ENCODE assay signal across 22 cellular contexts in genomic region chr5:153084476-153084875, GRCh38.
DNase-seq lines count a peak whose midpoint lies in the region; TF ChIP-seq lines count a peak whose summit lies in the region.
"Had no signal": no experiment of that assay in that cellular context is flagged by ENCODE, and none has a peak within 500 bp of the region (broad histone marks: within the 10 kb centered on the region; RNA-seq: fewer than 3 reads in every experiment).

No MANE protein-coding gene starts in this region.

- H3K4me1 ChIP-seq in mammary epithelial cell (ENCODE audit: insufficient read depth, low read length) (peaks cover 38% of the 10 kb centered on the region), trophoblast cell (ENCODE audit: control insufficient read depth in 1 of 2, insufficient read depth in 2 of 2, low read length in 2 of 2) (peaks cover 7 to 8% of the 10 kb centered on the region in 2 experiments)
- H3K4me1 ChIP-seq: A549, HAP-1 had no signal

- no peak overlapping the region for H4K91ac ChIP-seq in trophoblast cell (ENCODE audit: low read depth, low read length)

- dilution Hi-C loops in mammary epithelial cell (cut with HindIII; ENCODE audit: low sequenced_read_pairs) = no loop called here

- CTCF ChIA-PET in mammary epithelial cell (lab: Charles Lee; ENCODE audit: low non-redundant PET) = no interaction called here

- H3K4me3 ChIP-seq in mammary epithelial cell (replicated peaks in 1 of 3; ENCODE audit: insufficient read depth in 1 of 3, low read depth in 2 of 3, low read length in 3 of 3) = no peak overlapping the region
- H3K4me3 ChIP-seq in trophoblast cell (ENCODE audit: low read depth, low read length) = no peak overlapping the region
- H3K4me3 ChIP-seq: A549, GM23248, HAP-1 had no signal

- in situ Hi-C loops in mammary epithelial cell (cut with MboI; ENCODE audit: low sequenced_read_pairs in 2 of 2) = no loop called here

- no peak overlapping the region for H2BK5ac ChIP-seq in trophoblast cell (ENCODE audit: low read depth, low read length, poor library complexity)

- H3K27me3 ChIP-seq in mammary epithelial cell (ENCODE audit: insufficient read depth, low read length) = no peaks in the 10 kb centered on the region
- H3K27me3 ChIP-seq in trophoblast cell (ENCODE audit: insufficient read depth, low read length) = no peaks in the 10 kb centered on the region

- H3K9me3 ChIP-seq in mammary epithelial cell (replicated peaks; ENCODE audit: insufficient read depth, low read length) (peaks cover 4% of the 10 kb centered on the region), trophoblast cell (ENCODE audit: insufficient read depth, low read depth, low read length) (no peaks in the 10 kb centered on the region)
- H3K9me3 ChIP-seq: A549, HAP-1 had no signal

- H3K9ac ChIP-seq in mammary epithelial cell (ENCODE audit: insufficient read depth, low read length) (no peak overlapping the region), trophoblast cell (ENCODE audit: low read length) (no peak overlapping the region)
- H3K9ac ChIP-seq: GM23248 had no signal

- no peak overlapping the region for H4K8ac ChIP-seq in trophoblast cell (ENCODE audit: low read depth, low read length)

- no peak overlapping the region for H3K14ac ChIP-seq in trophoblast cell (ENCODE audit: low read length)

- intact Hi-C loops in mammary epithelial cell (cut with micrococcal nuclease) = loop anchor here (5.0 kb wide), 1 partner anchor 92 kb away; no protein-coding TSS in a partner anchor

- no peak overlapping the region for H3K4ac ChIP-seq in trophoblast cell (ENCODE audit: low read depth, low read length)

- no peak overlapping the region for H3K23ac ChIP-seq in trophoblast cell (ENCODE audit: low read length)

- H3K18ac ChIP-seq in trophoblast cell (ENCODE audit: low read length) = no peak overlapping the region

- H2BK120ac ChIP-seq in trophoblast cell (ENCODE audit: insufficient read depth, low read length, poor library complexity) = no peak overlapping the region

- no peak overlapping the region for H2AK5ac ChIP-seq in trophoblast cell (ENCODE audit: low read length)

- no peak overlapping the region for H2BK12ac ChIP-seq in trophoblast cell (ENCODE audit: low read length)

- H2AFZ ChIP-seq in mammary epithelial cell (ENCODE audit: low read depth, low read length) = peak overlapping the region; percentile 34
- no peak overlapping the region for H2AFZ ChIP-seq in trophoblast cell (ENCODE audit: insufficient read depth, low read length, poor library complexity)
- H2AFZ ChIP-seq: GM23248 had no signal

- H3K27ac Mint-ChIP-seq in type B pancreatic cell = no peak overlapping the region
- H3K27ac Mint-ChIP-seq: B cell, CD14-positive monocyte, T-cell had no signal

- TF ChIP-seq CTCF in mammary epithelial cell (conservative IDR thresholded peaks at IDR 0.05 in 1 of 2, IDR thresholded peaks at IDR 0.05 in 1 of 2; ENCODE audit: extremely low read depth in 1 of 2, insufficient read depth in 1 of 2, low read depth in 1 of 2, low read length in 2 of 2) (no peak), type B pancreatic cell (conservative IDR thresholded peaks at IDR 0.05) (no peak)

- peaks cover 5% of the 10 kb centered on the region for H3K9me3 Mint-ChIP-seq in type B pancreatic cell

- H3K27ac ChIP-seq in mammary epithelial cell (ENCODE audit: insufficient read depth, low read depth, low read length) (peak overlapping the region; percentile 73), trophoblast cell (ENCODE audit: low read depth, low read length) (no peak overlapping the region)
- H3K27ac ChIP-seq: A549, GM23248 had no signal

- H3K4me2 ChIP-seq in mammary epithelial cell (ENCODE audit: insufficient read depth, low read depth, low read length) (peak overlapping the region; percentile 70), trophoblast cell (ENCODE audit: low read length) (no peak overlapping the region)
- H3K4me2 ChIP-seq: A549 had no signal

- H3K36me3 ChIP-seq in mammary epithelial cell (ENCODE audit: insufficient read depth, low read length) (no peaks in the 10 kb centered on the region), trophoblast cell (ENCODE audit: control insufficient read depth in 1 of 2, insufficient read depth in 2 of 2, low read length in 2 of 2) (no peaks in the 10 kb centered on the region)
- H3K36me3 ChIP-seq: HAP-1 had no signal

- peaks cover under 1% of the 10 kb centered on the region for H3K36me3 Mint-ChIP-seq in type B pancreatic cell
- H3K36me3 Mint-ChIP-seq: CD14-positive monocyte, T-cell had no signal

- TSS peak; percentile 77 for BruUV-seq in mammary epithelial cell (replicated peaks; lab: Mats Ljungman, UMichigan)

- no peaks in the 10 kb centered on the region for H4K20me1 ChIP-seq in mammary epithelial cell (ENCODE audit: insufficient read depth, low read length)

- H4K12ac ChIP-seq in trophoblast cell (ENCODE audit: low read depth, low read length) = no peak overlapping the region

- peaks cover 9% of the 10 kb centered on the region for H3K4me1 Mint-ChIP-seq in type B pancreatic cell (ENCODE audit: unreplicated experiment)
- H3K4me1 Mint-ChIP-seq: B cell, CD14-positive monocyte, T-cell had no signal

- H3K79me1 ChIP-seq in trophoblast cell (ENCODE audit: low read length) = no peaks in the 10 kb centered on the region

- no peaks in the 10 kb centered on the region for H3K27me3 Mint-ChIP-seq in type B pancreatic cell
- H3K27me3 Mint-ChIP-seq: B cell, T-cell had no signal

- H3K79me2 ChIP-seq in mammary epithelial cell (ENCODE audit: insufficient read depth, low read length) = no peaks in the 10 kb centered on the region
- no peaks in the 10 kb centered on the region for H3K79me2 ChIP-seq in trophoblast cell (ENCODE audit: control insufficient read depth, insufficient read depth, low read length, poor library complexity)

- H3K4me3 Mint-ChIP-seq in type B pancreatic cell = no peak overlapping the region
- H3K4me3 Mint-ChIP-seq: B cell, CD14-positive monocyte, T-cell had no signal

- WGBS in mammary epithelial cell (ENCODE audit: low coverage, missing lambda C conversion rate) = 0% methylated on average over 4 of the region's 4 CpGs
- WGBS in trophoblast cell (ENCODE audit: extremely low coverage, insufficient coverage, insufficient read length) = no CpG with 5 or more reads among the region's 4 CpGs

- DNase-seq in ELR (ENCODE audit: low read depth) (peak; percentile 4), HS-5 (ENCODE audit: low read depth) (peak; percentile 13), mammary epithelial cell (peak; percentile 82), trophoblast cell (peak; percentile 2 to 55), D341Med (ENCODE audit: low spot score) (no peak), type B pancreatic cell (ENCODE audit: extremely low spot score, unreplicated experiment) (no peak), globus pallidus (ENCODE audit: low spot score) (no peak)
- DNase-seq: EL, GM23248, Karpas-422, MM.1S, NCI-H1092, NCI-H1436, NCI-H187 treated with DMSO at 0.1 percent for 48 hours, NCI-H2107, NCI-H446 treated with DMSO at 0.1 percent for 48 hours, NCI-H526 treated with DMSO at 0.1 percent for 48 hours, T-cell had no signal

Comparison
In these comparisons a context has a peak if more than half of its experiments do, and no peak if none do; other contexts are left out.
1. DNase-seq: peak in ELR (single experiment), HS-5 (single experiment), mammary epithelial cell (single experiment) and trophoblast cell (2 of 2); none in D341Med (single experiment), type B pancreatic cell (single experiment) and globus pallidus (single experiment).